In genomic region chrX:15988661-15989603, GRCh38 we compare ENCODE assay signal across 12 cellular contexts.
DNase-seq lines count a peak whose midpoint lies in the region; ATAC-seq and TF ChIP-seq lines count a peak whose summit lies in the region.
"Had no signal": no experiment of that assay in that cellular context is flagged by ENCODE, and none has a peak within 500 bp of the region (broad histone marks: within the 10 kb centered on the region; RNA-seq: fewer than 3 reads in every experiment).

No MANE protein-coding gene starts in this region.

- in situ Hi-C loops in GM23248 (cut with MboI), result no loop called here

- no peaks in the 10 kb centered on the region for H3K9me2 ChIP-seq in GM23248 (ENCODE audit: insufficient read depth)
- no peaks in the 10 kb centered on the region for H3K9me2 ChIP-seq in SK-N-SH

- no peaks in the 10 kb centered on the region for H3K27me3 ChIP-seq in A673 (replicated peaks; ENCODE audit: insufficient read depth, low read depth, low read length, poor library complexity)
- H3K27me3 ChIP-seq in GM23248 (replicated peaks; ENCODE audit: insufficient read depth), result no peaks in the 10 kb centered on the region
- no peaks in the 10 kb centered on the region for H3K27me3 ChIP-seq in SK-N-SH (ENCODE audit: insufficient read depth)
- H3K27me3 ChIP-seq: neutrophil had no signal

- H3K27ac ChIP-seq in A673 (ENCODE audit: low read depth, low read length, poor library complexity, severe bottlenecking) (peak overlapping the region; percentile 86), GM23248 (no peak overlapping the region), SK-N-SH (ENCODE audit: low read depth in 2 of 2, low read length in 1 of 2) (peak overlapping the region in 1 of 2 experiments; percentile 49; a peak in 2 of 4 replicates)
- H3K27ac ChIP-seq: neutrophil had no signal

- peak overlapping the region; percentile 35 for H3K4me2 ChIP-seq in GM23248 (ENCODE audit: unreplicated experiment)
- peak overlapping the region; percentile 13; the same call in 1 of the 2 replicates for H3K4me2 ChIP-seq in SK-N-SH

- peaks cover 66% of the 10 kb centered on the region for H3K27me3 Mint-ChIP-seq in activated T-cell treated with anti-CD3 and anti-CD28 coated beads, Interleukin-2, amount 50 U/mL, for 24 hours

- no peaks in the 10 kb centered on the region for H3K9me3 ChIP-seq in A673 (ENCODE audit: low read depth, low read length, poor library complexity, severe bottlenecking)
- H3K9me3 ChIP-seq in GM23248 (ENCODE audit: low read depth), result no peaks in the 10 kb centered on the region
- no peaks in the 10 kb centered on the region for H3K9me3 ChIP-seq in SK-N-SH
- H3K9me3 ChIP-seq: neutrophil had no signal

- no peaks in the 10 kb centered on the region for H3K36me3 Mint-ChIP-seq in activated T-cell treated with anti-CD3 and anti-CD28 coated beads, Interleukin-2, amount 50 U/mL, for 24 hours (ENCODE audit: low read depth)

- H3F3A ChIP-seq in GM23248 (ENCODE audit: insufficient read depth) (no peaks in the 10 kb centered on the region), SK-N-SH (replicated peaks; ENCODE audit: insufficient read depth) (no peaks in the 10 kb centered on the region)

- H3K4me1 Mint-ChIP-seq in activated T-cell treated with anti-CD3 and anti-CD28 coated beads, Interleukin-2, amount 50 U/mL, for 24 hours (ENCODE audit: low read depth), result peaks cover 10% of the 10 kb centered on the region

- intact Hi-C loops in A673 (cut with micrococcal nuclease; ENCODE audit: unreplicated experiment), result loop anchor here (5.0 kb wide), 1 partner anchor 758 kb away; no protein-coding TSS in a partner anchor

- no peak for TF ChIP-seq RAD21 in SK-N-SH (IDR thresholded peaks at IDR 0.05; ENCODE audit: low read length)

- TF ChIP-seq CTCF in A673 (conservative IDR thresholded peaks at IDR 0.05; ENCODE audit: low read depth, low read length), result no peak
- TF ChIP-seq CTCF in SK-N-SH (IDR thresholded peaks at IDR 0.05), result no peak

- H3K79me2 ChIP-seq in GM23248 (ENCODE audit: insufficient read depth) (no peaks in the 10 kb centered on the region), SK-N-SH (ENCODE audit: insufficient read depth) (no peaks in the 10 kb centered on the region)

- peak overlapping the region; percentile 75 for H2AFZ ChIP-seq in GM23248
- peak overlapping the region; percentile 90 for H2AFZ ChIP-seq in SK-N-SH (ENCODE audit: low read depth)

- H3K4me3 ChIP-seq in A673 (ENCODE audit: low read depth, low read length, poor library complexity, severe bottlenecking) (no peak overlapping the region), GM23248 (no peak overlapping the region), SK-N-SH (ENCODE audit: low read depth in 2 of 2, low read length in 1 of 2) (no peak overlapping the region)

- peaks cover 23% of the 10 kb centered on the region for H3K4me1 ChIP-seq in A673 (ENCODE audit: insufficient read depth, low read length, poor library complexity, severe bottlenecking)
- peaks cover 11% of the 10 kb centered on the region for H3K4me1 ChIP-seq in GM23248 (ENCODE audit: insufficient read depth)
- 0 out of 4 replicates have a peak, but pooled peaks cover 0 to 4% of the 10 kb centered on the region in 2 experiments for H3K4me1 ChIP-seq in SK-N-SH (ENCODE audit: control insufficient read depth in 1 of 2, insufficient read depth in 2 of 2, low read depth in 1 of 2, low read length in 1 of 2)

- DNase-seq in A673 (ENCODE audit: low spot score), result peak; percentile 96
- DNase-seq in GM23248, result peak; percentile 73
- no peak for DNase-seq in SK-N-SH
- peak; percentile 15 for DNase-seq in hepatic stellate cell (ENCODE audit: low spot score)
- no peak for DNase-seq in SHP77 (lab: John Stamatoyannopoulos, UW)
- no peak for DNase-seq in effector CD4-positive, alpha-beta T cell
- DNase-seq in activated T-cell treated with anti-CD3 and anti-CD28 coated beads, Interleukin-2, amount 50 U/mL, for 24 hours, result no peak
- DNase-seq: central memory CD4-positive, alpha-beta T cell; NCI-H1417; stimulated activated naive CD8-positive, alpha-beta T cell treated with anti-CD3 and anti-CD28 coated beads, Interleukin-15, Interleukin-2, amounts not matched to agents 100 U/mL and 50 U/mL, for 24 hours had no signal

- CTCF ChIA-PET in A673 (lab: Charles Lee) (no interaction called here), SK-N-SH (lab: Yijun Ruan, JAX) (interaction anchor here (1.3 kb wide), 1 partner anchor 20 kb away, joined by 3 read pairs; no protein-coding TSS in a partner anchor)

- H3K36me3 ChIP-seq in A673 (ENCODE audit: insufficient read depth, low read length, poor library complexity, severe bottlenecking) (no peaks in the 10 kb centered on the region), GM23248 (ENCODE audit: low read depth) (no peaks in the 10 kb centered on the region), SK-N-SH (replicated peaks in 1 of 2; ENCODE audit: control insufficient read depth in 1 of 2, insufficient read depth in 2 of 2, low read length in 1 of 2) (no peaks in the 10 kb centered on the region)
- H3K36me3 ChIP-seq: neutrophil had no signal

- WGBS in GM23248 (ENCODE audit: low coverage in 1 of 2, low lambda C conversion rate in 2 of 2, missing lambda C conversion rate in 2 of 2), 2 experiments, result 25 to 39% methylated on average over 4 to 5 of the region's 5 CpGs
- WGBS in SK-N-SH (ENCODE audit: low lambda C conversion rate), result 27% methylated on average over 5 of the region's 5 CpGs

- no peak overlapping the region for H3K27ac Mint-ChIP-seq in activated T-cell treated with anti-CD3 and anti-CD28 coated beads, Interleukin-2, amount 50 U/mL, for 24 hours

- POLR2A ChIA-PET in A673 (lab: Charles Lee; ENCODE audit: low non-redundant PET) (interaction anchor here (0.7 kb wide), 1 partner anchor 58 kb away, joined by 6 read pairs; no protein-coding TSS in a partner anchor), SK-N-SH (lab: Yijun Ruan, JAX) (no interaction called here)

- H4K20me1 ChIP-seq in GM23248 (ENCODE audit: insufficient read depth) (no peaks in the 10 kb centered on the region), SK-N-SH (ENCODE audit: insufficient read depth) (no peaks in the 10 kb centered on the region)

- no peak for ATAC-seq in HG03108 (IDR thresholded peaks at IDR 0.05; ENCODE audit: unreplicated experiment)
- ATAC-seq: stimulated activated naive CD8-positive, alpha-beta T cell treated with anti-CD3 and anti-CD28 coated beads, Interleukin-15, Interleukin-2, amounts not matched to agents 100 U/mL and 50 U/mL, for 24 hours had no signal

- TF ChIP-seq EP300 in SK-N-SH (IDR thresholded peaks at IDR 0.05; ENCODE audit: borderline replicate concordance in 1 of 2, low read depth in 1 of 2, low read length in 1 of 2), result 0 out of 4 replicates have a peak, but pooled peaks of 1 of the 2 experiments have one; percentile 8

- TSS peak; percentile 84 for BruUV-seq in A673 (replicated peaks; lab: Mats Ljungman, UMichigan)

- no peak overlapping the region for H3K9ac ChIP-seq in GM23248
- H3K9ac ChIP-seq in SK-N-SH, result no peak overlapping the region

- no peaks in the 10 kb centered on the region for H3K9me3 Mint-ChIP-seq in activated T-cell treated with anti-CD3 and anti-CD28 coated beads, Interleukin-2, amount 50 U/mL, for 24 hours

- H3K4me3 Mint-ChIP-seq in activated T-cell treated with anti-CD3 and anti-CD28 coated beads, Interleukin-2, amount 50 U/mL, for 24 hours, result no peak overlapping the region

TF ChIP-seq in SK-N-SH, 30 proteins besides CTCF, POLR2A, EP300 and RAD21 (continues in another document):
- no peak for TF ChIP-seq MAX (IDR thresholded peaks at IDR 0.05; ENCODE audit: low read depth)
- TF ChIP-seq TCF12 (IDR thresholded peaks at IDR 0.05), result no peak; the same call in 1 of the 2 replicates
- no peak for TF ChIP-seq SIN3A (IDR thresholded peaks at IDR 0.05; ENCODE audit: borderline replicate concordance, low read depth, low read length)
- TF ChIP-seq RXRA (IDR thresholded peaks at IDR 0.05; ENCODE audit: borderline replicate concordance, low read depth), result no peak
- TF ChIP-seq FOXJ3 (CRISPR knock-in tag; IDR thresholded peaks at IDR 0.05), result no peak
- no peak for TF ChIP-seq RFX5 (IDR thresholded peaks at IDR 0.05; ENCODE audit: low read length)
- TF ChIP-seq FOXM1 (IDR thresholded peaks at IDR 0.05; ENCODE audit: low read depth), result no peak
- TF ChIP-seq NFIC (IDR thresholded peaks at IDR 0.05; ENCODE audit: borderline replicate concordance), result no peak
- TF ChIP-seq SMC3 (IDR thresholded peaks at IDR 0.05; ENCODE audit: low read depth, low read length), result no peak
- no peak for TF ChIP-seq MXI1 (IDR thresholded peaks at IDR 0.05; ENCODE audit: low read depth, low read length)
- peak; percentile 37; the same call in 1 of the 2 replicates for TF ChIP-seq FOSL2 (IDR thresholded peaks at IDR 0.05; ENCODE audit: borderline replicate concordance, low read depth)
- TF ChIP-seq USF1 (IDR thresholded peaks at IDR 0.05; ENCODE audit: borderline replicate concordance, low read depth), result no peak
- no peak for TF ChIP-seq CHD2 (IDR thresholded peaks at IDR 0.05; ENCODE audit: low read length, partially characterized antibody)
- no peak for TF ChIP-seq EZH2phosphoT487 (IDR thresholded peaks at IDR 0.05; ENCODE audit: borderline replicate concordance, low read depth)
- no peak for TF ChIP-seq USF2 (IDR thresholded peaks at IDR 0.05; ENCODE audit: borderline replicate concordance, low read depth, low read length)
- TF ChIP-seq ELF1 (IDR thresholded peaks at IDR 0.05), result no peak
- no peak for TF ChIP-seq RCOR1 (IDR thresholded peaks at IDR 0.05; ENCODE audit: low read length)
- TF ChIP-seq GATA2 (CRISPR knock-in tag; IDR thresholded peaks at IDR 0.05), result no peak

Comparison
In these comparisons a context has a peak if more than half of its experiments do, and no peak if none do; other contexts are left out.
1. DNase-seq: peak in A673 (single experiment), GM23248 (single experiment) and hepatic stellate cell (single experiment); none in SK-N-SH (single experiment), SHP77 (0 of 2), effector CD4-positive, alpha-beta T cell (single experiment) and activated T-cell treated with anti-CD3 and anti-CD28 coated beads, Interleukin-2, amount 50 U/mL, for 24 hours (single experiment).